ENCODE assay signal across 8 cellular contexts in genomic region chr14:75577724-75578098, GRCh38. TPM values are rescaled to one million over a fixed set of nuclear protein-coding genes. Genes with fewer than 3 reads are reported as not detected.
DNase-seq lines count a peak whose midpoint lies in the region; ATAC-seq and TF ChIP-seq lines count a peak whose summit lies in the region.

No MANE protein-coding gene starts in this region.

- H3K4me1 ChIP-seq in Loucy (ENCODE audit: insufficient read depth, low read length, poor library complexity, severe bottlenecking): peaks cover 12% of the 10 kb centered on the region
- H3K4me1 ChIP-seq in cardiac muscle cell (ENCODE audit: low read depth): peaks cover 8% of the 10 kb centered on the region
- H3K4me1 ChIP-seq in tibial nerve: peaks cover 0 to 31% (median 18%) of the 10 kb centered on the region in 4 donors

- ATAC-seq in GM21717 (IDR thresholded peaks at IDR 0.05; ENCODE audit: unreplicated experiment): peak; percentile 71
- ATAC-seq in activated naive CD8-positive, alpha-beta T cell treated with anti-CD3 and anti-CD28 coated beads, Interleukin-2, amount 10 ng/mL, durations not matched to agents 7 days and 5 days (ENCODE audit: low read depth): peak; percentile 85

- peaks cover 7% of the 10 kb centered on the region for H3K4me1 Mint-ChIP-seq in activated naive CD8-positive, alpha-beta T cell treated with anti-CD3 and anti-CD28 coated beads, Interleukin-2, amount 10 ng/mL, durations not matched to agents 7 days and 5 days
- H3K4me1 Mint-ChIP-seq in osteocyte (ENCODE audit: unreplicated experiment): peaks cover 12% of the 10 kb centered on the region

- DNase-seq in DMS53 (lab: John Stamatoyannopoulos, UW) (peak; percentile 84), SKM-1 treated with dmso at 0.1 percent for 144 hours (lab: John Stamatoyannopoulos, UW; ENCODE audit: unreplicated experiment) (peak; percentile 40), cardiac muscle cell (ENCODE audit: low read depth in 1 of 2, low spot score in 1 of 2) (peak; percentile 88 to 92), osteocyte (ENCODE audit: extremely low spot score, unreplicated experiment) (peak; percentile 90), tibial nerve (ENCODE audit: low spot score in 2 of 2) (peak; percentile 79 to 93)
- peak; percentile 72 for DNase-seq in activated naive CD8-positive, alpha-beta T cell treated with anti-CD3 and anti-CD28 coated beads, Interleukin-2, amount 10 ng/mL, durations not matched to agents 7 days and 5 days

- H3K9me3 ChIP-seq in Loucy (ENCODE audit: insufficient read depth, low read depth, low read length) (no peaks in the 10 kb centered on the region), cardiac muscle cell (ENCODE audit: low read depth) (no peaks in the 10 kb centered on the region), tibial nerve (no peaks in the 10 kb centered on the region)

- H3K36me3 ChIP-seq in Loucy (ENCODE audit: insufficient read depth, low read length): no peaks in the 10 kb centered on the region
- no peaks in the 10 kb centered on the region for H3K36me3 ChIP-seq in cardiac muscle cell
- no peaks in the 10 kb centered on the region for H3K36me3 ChIP-seq in tibial nerve

- H3F3A ChIP-seq in Loucy (ENCODE audit: low read depth): no peaks in the 10 kb centered on the region

- 1% methylated on average over 14 to 15 of the region's 15 CpGs for WGBS in tibial nerve, 2 donors

- H3K9me2 ChIP-seq in Loucy (replicated peaks; ENCODE audit: low read depth, low read length): no peaks in the 10 kb centered on the region

- no peaks in the 10 kb centered on the region for H3K27me3 ChIP-seq in Loucy (ENCODE audit: insufficient read depth, low read length, poor library complexity, severe bottlenecking)
- H3K27me3 ChIP-seq in cardiac muscle cell: no peaks in the 10 kb centered on the region
- no peaks in the 10 kb centered on the region for H3K27me3 ChIP-seq in tibial nerve

- no peak overlapping the region for H3K27ac Mint-ChIP-seq in activated naive CD8-positive, alpha-beta T cell treated with anti-CD3 and anti-CD28 coated beads, Interleukin-2, amount 10 ng/mL, durations not matched to agents 7 days and 5 days
- H3K27ac Mint-ChIP-seq in osteocyte (ENCODE audit: unreplicated experiment): peak overlapping the region; percentile 69

- H3K27me3 Mint-ChIP-seq in activated naive CD8-positive, alpha-beta T cell treated with anti-CD3 and anti-CD28 coated beads, Interleukin-2, amount 10 ng/mL, durations not matched to agents 7 days and 5 days: peaks cover 4% of the 10 kb centered on the region
- peaks cover 27% of the 10 kb centered on the region for H3K27me3 Mint-ChIP-seq in osteocyte (ENCODE audit: unreplicated experiment)

- H3K36me3 Mint-ChIP-seq in activated naive CD8-positive, alpha-beta T cell treated with anti-CD3 and anti-CD28 coated beads, Interleukin-2, amount 10 ng/mL, durations not matched to agents 7 days and 5 days: no peaks in the 10 kb centered on the region
- H3K36me3 Mint-ChIP-seq in osteocyte (ENCODE audit: unreplicated experiment): no peaks in the 10 kb centered on the region

- TF ChIP-seq CTCF in Loucy (conservative IDR thresholded peaks at IDR 0.05; ENCODE audit: low read length): peak; percentile 73
- TF ChIP-seq CTCF in cardiac muscle cell (IDR thresholded peaks at IDR 0.05; ENCODE audit: low read depth, low read length): peak; percentile 83
- peak; percentile 84 for TF ChIP-seq CTCF in osteocyte (IDR thresholded peaks at IDR 0.05)
- TF ChIP-seq CTCF in tibial nerve (IDR thresholded peaks at IDR 0.05): peak; percentile 53 to 91 (median 80)

- no peak overlapping the region for H3K9ac ChIP-seq in Loucy (ENCODE audit: low read depth, low read length, poor library complexity, severe bottlenecking)

- no peak for TF ChIP-seq EP300 in tibial nerve (IDR thresholded peaks at IDR 0.05)

- peak overlapping the region; percentile 94 for H2AFZ ChIP-seq in Loucy (ENCODE audit: low read length)

- no peaks in the 10 kb centered on the region for H3K79me2 ChIP-seq in Loucy (ENCODE audit: insufficient read depth, low read length)

- H4K20me1 ChIP-seq in Loucy (ENCODE audit: insufficient read depth, low read length, poor library complexity, severe bottlenecking): no peaks in the 10 kb centered on the region

- no peaks in the 10 kb centered on the region for H3K9me3 Mint-ChIP-seq in activated naive CD8-positive, alpha-beta T cell treated with anti-CD3 and anti-CD28 coated beads, Interleukin-2, amount 10 ng/mL, durations not matched to agents 7 days and 5 days
- H3K9me3 Mint-ChIP-seq in osteocyte (ENCODE audit: unreplicated experiment): no peaks in the 10 kb centered on the region

- no peak for TF ChIP-seq POLR2A in tibial nerve (IDR thresholded peaks at IDR 0.05)

- peak overlapping the region; percentile 94 for H3K4me2 ChIP-seq in Loucy (ENCODE audit: low read depth, low read length, poor library complexity, severe bottlenecking)

- peak overlapping the region; percentile 85 for H3K4me3 Mint-ChIP-seq in activated naive CD8-positive, alpha-beta T cell treated with anti-CD3 and anti-CD28 coated beads, Interleukin-2, amount 10 ng/mL, durations not matched to agents 7 days and 5 days
- H3K4me3 Mint-ChIP-seq in osteocyte (ENCODE audit: unreplicated experiment): peak overlapping the region; percentile 80

- POLR2A ChIA-PET in activated naive CD8-positive, alpha-beta T cell treated with anti-CD3 and anti-CD28 coated beads, Interleukin-2, amount 10 ng/mL, durations not matched to agents 7 days and 5 days (lab: Charles Lee): interaction anchor here (1.3 kb wide), 1 partner anchor 55 kb away, joined by 5 read pairs; no protein-coding TSS in a partner anchor

- H3K4me3 ChIP-seq in Loucy (ENCODE audit: low read length, poor library complexity, severe bottlenecking): peak overlapping the region; percentile 75
- H3K4me3 ChIP-seq in cardiac muscle cell: peak overlapping the region; percentile 36
- H3K4me3 ChIP-seq in tibial nerve: peak overlapping the region; percentile 66 to 70 (median 68)

- H3K27ac ChIP-seq in cardiac muscle cell (peak overlapping the region; percentile 64), tibial nerve (peak overlapping the region; percentile 77 to 88 (median 86))

RNA-seq across cellular contexts. Expression of gene FLVCR2, which starts 0.7 kb away (rescaled TPM):
- total RNA-seq in activated naive CD8-positive, alpha-beta T cell treated with anti-CD3 and anti-CD28 coated beads, Interleukin-2, amount 10 ng/mL, durations not matched to agents 7 days and 5 days: 1 to 10 TPM in 1 of 2 experiments, under 1 TPM in 1; 0.74 to 5.0 TPM
- total RNA-seq in cardiac muscle cell: 1.8 and 3.6 TPM in 2 replicates
- 1.9 and 4.0 TPM in 2 replicates for polyA plus RNA-seq in cardiac muscle cell
- 0.94 and 1.2 TPM in 2 replicates for total RNA-seq in osteocyte
- 10 to 100 TPM; 65.9 to 86.1 (median 74.4) TPM for total RNA-seq in tibial nerve

RNA-seq across cellular contexts. Expression of gene BATF, which starts 55.4 kb away (rescaled TPM):
- total RNA-seq in activated naive CD8-positive, alpha-beta T cell treated with anti-CD3 and anti-CD28 coated beads, Interleukin-2, amount 10 ng/mL, durations not matched to agents 7 days and 5 days: 10 to 100 TPM; 31.3 to 34.1 TPM
- total RNA-seq in cardiac muscle cell: not detected in 2 replicates
- polyA plus RNA-seq in cardiac muscle cell: not detected in 2 replicates
- total RNA-seq in osteocyte: not detected in 2 replicates
- total RNA-seq in tibial nerve: 10 to 100 TPM in 1 of 4 donors, 1 to 10 TPM in 2, not detected in 1; 3.8 to 11.1 (median 6.3) TPM

Comparison
In these comparisons a context has a peak if more than half of its experiments do, and no peak if none do; other contexts are left out.
1. Peak in every context shown above with its lines: DNase-seq, ATAC-seq, H3K4me3 ChIP-seq and H3K27ac ChIP-seq.
2. DNase-seq: peak in every context shown above with its lines; median percentile 90 in cardiac muscle cell; 90 in osteocyte; 86 in tibial nerve; 84 in DMS53; 72 in activated naive CD8-positive, alpha-beta T cell treated with anti-CD3 and anti-CD28 coated beads, Interleukin-2, amount 10 ng/mL, durations not matched to agents 7 days and 5 days; 40 in SKM-1 treated with dmso at 0.1 percent for 144 hours.
3. RNA of gene FLVCR2, which starts 0.7 kb away (total RNA-seq): 65.9 to 86.1 TPM in tibial nerve; 0.74 to 5.0 TPM in activated naive CD8-positive, alpha-beta T cell treated with anti-CD3 and anti-CD28 coated beads, Interleukin-2, amount 10 ng/mL, durations not matched to agents 7 days and 5 days, 1.8 to 3.6 TPM in cardiac muscle cell and 0.94 to 1.2 TPM in osteocyte; every median in the first group is over 10 times any median in the second.